8 cellular contexts compared by ENCODE assay signal in the genomic region with DNA sequence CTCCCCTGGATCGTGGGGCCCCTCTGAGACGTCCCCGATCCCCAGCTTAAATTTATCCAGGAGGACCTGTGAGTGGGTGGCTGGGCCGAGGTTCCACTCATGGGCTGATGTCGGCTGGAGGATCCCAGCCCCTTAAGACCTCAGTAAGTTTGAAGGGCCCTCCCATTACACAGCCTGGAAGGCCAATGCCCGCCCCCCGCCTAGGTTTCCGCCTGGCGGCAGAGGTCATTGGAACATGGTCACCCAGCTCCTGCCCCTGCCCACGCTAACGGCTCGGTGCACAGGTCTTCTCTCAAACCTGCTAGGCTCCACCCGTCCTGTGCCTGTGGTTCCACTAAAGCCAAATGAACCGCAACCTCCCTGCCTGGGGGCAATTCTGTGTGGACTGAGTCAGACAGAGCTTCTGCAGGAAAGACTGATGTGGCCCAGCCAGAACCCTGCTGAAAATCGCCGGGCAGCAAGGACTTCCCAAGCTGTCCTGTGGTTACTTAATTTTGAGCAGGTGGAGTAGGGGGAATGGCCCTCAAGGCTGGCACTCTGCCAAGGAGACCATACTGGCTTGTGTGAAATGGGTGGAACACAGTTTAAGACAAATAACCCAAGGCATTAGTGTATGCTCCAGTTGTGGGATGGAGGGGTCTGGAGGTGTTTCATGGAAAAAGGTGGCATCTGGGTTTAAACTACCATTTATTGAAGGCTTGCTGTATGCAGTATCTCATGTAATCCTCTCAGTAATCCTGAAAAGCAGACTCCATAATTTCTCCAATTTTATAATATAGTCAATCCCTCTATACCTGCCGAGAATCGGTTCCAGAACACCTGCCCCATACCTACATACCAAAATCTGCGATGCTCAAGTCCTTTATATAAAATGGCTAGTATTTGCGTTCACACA. TPM values are rescaled to one million over a fixed set of nuclear protein-coding genes. Genes with fewer than 3 reads are reported as not detected.
DNase-seq lines count a peak whose midpoint lies in the region; ATAC-seq and TF ChIP-seq lines count a peak whose summit lies in the region.

No MANE protein-coding gene starts in this region.

- TF ChIP-seq CTCF in CD4-positive, alpha-beta T cell (IDR thresholded peaks at IDR 0.05) = no peak
- TF ChIP-seq CTCF in MCF 10A (IDR thresholded peaks at IDR 0.05; ENCODE audit: unreplicated experiment) = no peak

- H3K27me3 ChIP-seq in CD4-positive, alpha-beta T cell (ENCODE audit: control insufficient read depth, insufficient read depth, low read length) = no peaks in the 10 kb centered on the region

- no peaks in the 10 kb centered on the region for H3K36me3 Mint-ChIP-seq in CD4-positive, alpha-beta T cell (ENCODE audit: low read depth)
- H3K36me3 Mint-ChIP-seq in T-helper 1 cell treated with Interleukin-12 subunit alpha and Interleukin-12 subunit beta and Interleukin-4 antibody, amounts not matched to agents 30 μg/mL and 1 μg/mL, for 36 hours (ENCODE audit: low read depth) = no peaks in the 10 kb centered on the region
- no peaks in the 10 kb centered on the region for H3K36me3 Mint-ChIP-seq in MCF 10A (ENCODE audit: insufficient read depth, unreplicated experiment)

- no peak overlapping the region for H3K27ac ChIP-seq in CD4-positive, alpha-beta T cell (ENCODE audit: low read depth, low read length)

- DNase-seq in CD4-positive, alpha-beta T cell = peak in 5 of 10 experiments; percentile 1 to 37 (median 2)
- peak; percentile 100 for DNase-seq in M059J (ENCODE audit: low read depth)
- DNase-seq in MCF 10A (ENCODE audit: unreplicated experiment) = peak; percentile 99
- DNase-seq in islet precursor cell = peak; percentile 100
- DNase-seq in stimulated activated CD4-positive, alpha-beta T cell treated with anti-CD3 and anti-CD28 coated beads, Interleukin-2, amount 100 ng/mL, for 4 hours (ENCODE audit: low read depth) = peak; percentile 8
- no peak for DNase-seq in NCI-H510A (lab: John Stamatoyannopoulos, UW)

- BruUV-seq in MCF 10A (replicated peaks; lab: Mats Ljungman, UMichigan) = TSS peak; percentile 59

- POLR2A ChIA-PET in CD4-positive, alpha-beta T cell (lab: Charles Lee) = interaction anchor here (0.7 to 2.9 kb wide), 10 partner anchors 8 to 447 kb away, joined by 3 to 26 read pairs (median 5); partner anchors contain the start of genes HCFC2, HSP90B1, NFYB and TDG
- POLR2A ChIA-PET in MCF 10A (lab: Yijun Ruan, JAX) = interaction anchor here (0.6 to 4.0 kb wide), 15 partner anchors 10 to 1147 kb away, joined by 3 to 45 read pairs (median 10); partner anchors contain the start of gene HSP90B1

- H3K27ac Mint-ChIP-seq in CD4-positive, alpha-beta T cell = peak overlapping the region; percentile 75
- peak overlapping the region; percentile 62 for H3K27ac Mint-ChIP-seq in T-helper 1 cell treated with Interleukin-12 subunit alpha and Interleukin-12 subunit beta and Interleukin-4 antibody, amounts not matched to agents 30 μg/mL and 1 μg/mL, for 36 hours
- peak overlapping the region; percentile 76 for H3K27ac Mint-ChIP-seq in MCF 10A (ENCODE audit: low read depth, unreplicated experiment)

- no peaks in the 10 kb centered on the region for H3K9me3 ChIP-seq in CD4-positive, alpha-beta T cell (ENCODE audit: control insufficient read depth, low read length)

- CTCF ChIA-PET in CD4-positive, alpha-beta T cell (lab: Charles Lee) = interaction anchor here (0.6 to 1.6 kb wide), 2 partner anchors 215 to 267 kb away, joined by 3 to 6 read pairs; no protein-coding TSS in a partner anchor
- CTCF ChIA-PET in MCF 10A (lab: Yijun Ruan, JAX) = interaction anchor here (0.6 to 2.1 kb wide), 8 partner anchors 10 to 208 kb away, joined by 3 to 7 read pairs (median 4); no protein-coding TSS in a partner anchor

- H3K27me3 Mint-ChIP-seq in CD4-positive, alpha-beta T cell = no peaks in the 10 kb centered on the region
- peaks cover 38% of the 10 kb centered on the region for H3K27me3 Mint-ChIP-seq in T-helper 1 cell treated with Interleukin-12 subunit alpha and Interleukin-12 subunit beta and Interleukin-4 antibody, amounts not matched to agents 30 μg/mL and 1 μg/mL, for 36 hours (ENCODE audit: low read depth)
- H3K27me3 Mint-ChIP-seq in MCF 10A (ENCODE audit: insufficient read depth, unreplicated experiment) = no peaks in the 10 kb centered on the region

- peaks cover 21% of the 10 kb centered on the region for H3K4me1 Mint-ChIP-seq in CD4-positive, alpha-beta T cell (ENCODE audit: low read depth)
- H3K4me1 Mint-ChIP-seq in T-helper 1 cell treated with Interleukin-12 subunit alpha and Interleukin-12 subunit beta and Interleukin-4 antibody, amounts not matched to agents 30 μg/mL and 1 μg/mL, for 36 hours (ENCODE audit: low read depth) = peaks cover 10% of the 10 kb centered on the region
- H3K4me1 Mint-ChIP-seq in MCF 10A (ENCODE audit: insufficient read depth, unreplicated experiment) = peaks cover 25% of the 10 kb centered on the region

- no peak for ATAC-seq in CD4-positive, alpha-beta T cell (ENCODE audit: poor library complexity)
- ATAC-seq in GM21529 (IDR thresholded peaks at IDR 0.05; ENCODE audit: unreplicated experiment) = peak; percentile 2

- intact Hi-C loops in CD4-positive, alpha-beta T cell (cut with DNase I, micrococcal nuclease) = loop anchor here (2.0 to 10.0 kb wide), 9 partner anchors 89 to 1777 kb away; partner anchors contain the start of genes APPL2 (in 1 of the 2), HCFC2 (in 1 of the 2), HSP90B1 (in 1 of the 2) and NOPCHAP1 (in 1 of the 2)
- intact Hi-C loops in MCF 10A (cut with micrococcal nuclease) = loop anchor here (1.0 to 2.0 kb wide), 3 partner anchors 17 to 71 kb away; no protein-coding TSS in a partner anchor

- peak overlapping the region; percentile 85 for H3K4me3 Mint-ChIP-seq in CD4-positive, alpha-beta T cell
- peak overlapping the region; percentile 81 for H3K4me3 Mint-ChIP-seq in T-helper 1 cell treated with Interleukin-12 subunit alpha and Interleukin-12 subunit beta and Interleukin-4 antibody, amounts not matched to agents 30 μg/mL and 1 μg/mL, for 36 hours
- peak overlapping the region; percentile 89 for H3K4me3 Mint-ChIP-seq in MCF 10A (ENCODE audit: unreplicated experiment)

- H3K9me3 Mint-ChIP-seq in CD4-positive, alpha-beta T cell = no peaks in the 10 kb centered on the region
- H3K9me3 Mint-ChIP-seq in T-helper 1 cell treated with Interleukin-12 subunit alpha and Interleukin-12 subunit beta and Interleukin-4 antibody, amounts not matched to agents 30 μg/mL and 1 μg/mL, for 36 hours = no peaks in the 10 kb centered on the region
- H3K9me3 Mint-ChIP-seq in MCF 10A (ENCODE audit: unreplicated experiment) = no peaks in the 10 kb centered on the region

RNA-seq across cellular contexts. Expression of gene NT5DC3, which starts 0.9 kb away (rescaled TPM):
- 1 to 10 TPM; 3.5 to 4.0 TPM for total RNA-seq in CD4-positive, alpha-beta T cell
- 7.3 and 10.4 TPM in 2 replicates for total RNA-seq in M059J (2014; rRNA removed; shearing (Covaris generic))
- 15.1 and 18.3 TPM in 2 replicates for total RNA-seq in MCF 10A (2022)
